In the genomic region with DNA sequence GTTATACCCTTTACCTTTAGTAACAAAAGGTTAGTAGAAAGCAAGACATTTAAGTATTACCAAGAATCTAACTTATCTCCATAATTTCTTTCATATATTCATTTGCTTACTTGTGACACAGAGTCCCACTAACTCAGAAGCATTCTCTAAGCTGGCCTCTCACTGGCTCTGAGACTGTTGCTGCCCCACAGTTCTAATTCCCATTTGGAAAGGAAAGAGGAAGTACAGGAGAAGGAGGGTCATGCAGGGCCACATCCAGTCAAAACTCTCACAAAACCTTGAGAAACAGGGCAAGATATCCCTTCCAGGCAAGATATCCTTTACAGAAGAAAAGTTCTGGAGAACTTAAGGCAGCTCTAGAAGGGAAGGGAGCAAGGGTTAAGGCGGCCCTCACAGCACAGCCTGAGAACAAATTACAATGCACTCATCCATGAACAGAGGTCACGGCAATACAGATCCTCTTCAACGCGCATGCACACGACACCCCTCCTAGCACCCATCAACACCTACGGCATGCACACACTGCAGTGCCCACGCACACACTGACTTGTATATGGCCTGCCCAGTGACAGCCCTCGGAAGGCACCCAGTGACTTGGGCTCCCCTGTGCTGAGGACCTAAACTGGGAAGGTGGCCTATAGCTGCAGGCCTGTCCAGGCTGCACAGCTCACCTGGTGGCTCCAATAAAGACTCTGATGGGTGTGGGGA, we compare ENCODE assay signal across 11 cellular contexts. TPM values are rescaled to one million over a fixed set of nuclear protein-coding genes. Genes with fewer than 3 reads are reported as not detected.
DNase-seq lines count a peak whose midpoint lies in the region; ATAC-seq, FAIRE-seq and TF ChIP-seq lines count a peak whose summit lies in the region.
"Had no signal": no experiment of that assay in that cellular context is flagged by ENCODE, and none has a peak within 500 bp of the region (broad histone marks: within the 10 kb centered on the region; RNA-seq: fewer than 3 reads in every experiment).

No MANE protein-coding gene starts in this region.

- in situ Hi-C loops in GM13976 (cut with MboI; ENCODE audit: low sequenced_read_pairs, unreplicated experiment), result no loop called here

- no peak for DNase-seq in nephron progenitor cell
- DNase-seq in HTR-8/SVneo (ENCODE audit: insufficient read length, low spot score), result no peak
- no peak for DNase-seq in GM13976 (ENCODE audit: low spot score)
- DNase-seq in HPDE6-E6E7 (ENCODE audit: extremely low spot score), result no peak
- DNase-seq in activated CD4-positive, alpha-beta T cell treated with anti-CD3 and anti-CD28 coated beads, Interleukin-2, amount 10 ng/mL, durations not matched to agents 24 days and 14 days, result no peak
- DNase-seq: activated gamma-delta T cell treated with Interleukin-2 at 50 U/mL for 16 hours, colonic mucosa, T1000 had no signal

- TF ChIP-seq CTCF in nephron progenitor cell (IDR thresholded peaks at IDR 0.05), result no peak
- TF ChIP-seq CTCF in GM13976 (IDR thresholded peaks at IDR 0.05; ENCODE audit: borderline replicate concordance, control extremely low read depth, extremely low read depth, insufficient read depth, missing control alignments), result no peak

- intact Hi-C loops in activated CD4-positive, alpha-beta T cell treated with anti-CD3 and anti-CD28 coated beads, Interleukin-2, amount 10 ng/mL, durations not matched to agents 24 days and 14 days (cut with micrococcal nuclease), result no loop called here

- peaks cover 7% of the 10 kb centered on the region for H3K27me3 Mint-ChIP-seq in nephron progenitor cell (ENCODE audit: low read depth, poor library complexity)
- no peaks in the 10 kb centered on the region for H3K27me3 Mint-ChIP-seq in activated CD4-positive, alpha-beta T cell treated with anti-CD3 and anti-CD28 coated beads, Interleukin-2, amount 10 ng/mL, durations not matched to agents 24 days and 14 days

- no peak overlapping the region for H3K4me3 Mint-ChIP-seq in nephron progenitor cell
- no peak overlapping the region for H3K4me3 Mint-ChIP-seq in activated CD4-positive, alpha-beta T cell treated with anti-CD3 and anti-CD28 coated beads, Interleukin-2, amount 10 ng/mL, durations not matched to agents 24 days and 14 days

- no peaks in the 10 kb centered on the region for H3K9me3 Mint-ChIP-seq in nephron progenitor cell
- H3K9me3 Mint-ChIP-seq in activated CD4-positive, alpha-beta T cell treated with anti-CD3 and anti-CD28 coated beads, Interleukin-2, amount 10 ng/mL, durations not matched to agents 24 days and 14 days, result no peaks in the 10 kb centered on the region

- peak overlapping the region; percentile 85 for H3K27ac Mint-ChIP-seq in nephron progenitor cell
- no peak overlapping the region for H3K27ac Mint-ChIP-seq in activated CD4-positive, alpha-beta T cell treated with anti-CD3 and anti-CD28 coated beads, Interleukin-2, amount 10 ng/mL, durations not matched to agents 24 days and 14 days

- H3K4me1 Mint-ChIP-seq in nephron progenitor cell, result peaks cover 8% of the 10 kb centered on the region
- peaks cover 1% of the 10 kb centered on the region for H3K4me1 Mint-ChIP-seq in activated CD4-positive, alpha-beta T cell treated with anti-CD3 and anti-CD28 coated beads, Interleukin-2, amount 10 ng/mL, durations not matched to agents 24 days and 14 days

- peak; percentile 82 for ATAC-seq in GM18907 (IDR thresholded peaks at IDR 0.05; ENCODE audit: unreplicated experiment)
- ATAC-seq in GM21737 (IDR thresholded peaks at IDR 0.05; ENCODE audit: unreplicated experiment), result peak; percentile 65
- ATAC-seq in HG03520 (IDR thresholded peaks at IDR 0.05; ENCODE audit: unreplicated experiment), result peak; percentile 63

- no peak for FAIRE-seq in HTR-8/SVneo (lab: Jason Lieb, UNC)

- no peaks in the 10 kb centered on the region for H3K36me3 Mint-ChIP-seq in nephron progenitor cell (ENCODE audit: low read depth)
- H3K36me3 Mint-ChIP-seq in activated CD4-positive, alpha-beta T cell treated with anti-CD3 and anti-CD28 coated beads, Interleukin-2, amount 10 ng/mL, durations not matched to agents 24 days and 14 days (ENCODE audit: low read depth), result peaks cover 19% of the 10 kb centered on the region

RNA-seq across cellular contexts. Expression of a gene that starts 13.0 kb away (rescaled TPM):
- 0.24 and 0.30 TPM in 2 replicates for total RNA-seq in activated CD4-positive, alpha-beta T cell treated with anti-CD3 and anti-CD28 coated beads, Interleukin-2, amount 10 ng/mL, durations not matched to agents 24 days and 14 days
